9 cellular contexts compared by ENCODE assay signal in the genomic region with DNA sequence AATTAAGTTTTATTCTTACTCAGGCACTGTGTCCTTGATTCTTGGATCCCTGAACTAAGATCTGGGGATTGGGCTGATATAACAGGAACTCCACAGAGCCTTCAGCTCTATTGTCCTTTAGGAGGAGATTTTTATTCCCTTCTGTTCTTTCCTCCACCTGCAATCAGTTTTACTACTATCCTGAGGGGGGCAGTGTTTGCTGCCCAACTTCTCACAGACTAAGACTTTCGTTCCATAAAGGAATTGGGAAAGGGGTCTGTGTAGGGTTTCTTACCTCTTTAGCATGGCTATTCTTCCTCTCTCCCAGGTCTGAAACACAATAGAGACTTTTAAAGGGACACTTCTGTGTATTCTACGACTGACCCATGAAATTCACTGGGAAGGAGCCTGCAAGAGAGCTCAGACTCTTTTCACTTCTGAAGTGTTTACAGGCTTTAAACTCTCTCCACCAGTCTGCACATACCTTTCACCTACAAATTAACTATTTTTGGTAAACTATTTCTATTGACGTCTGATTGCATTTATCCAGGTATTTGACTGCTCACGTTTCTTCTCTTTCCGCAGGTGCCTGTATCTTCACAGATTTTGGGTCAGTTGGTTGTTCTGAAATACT.
A peak's percentile ranks its signal among the peaks of the same experiment; 100 is the strongest.
DNase-seq lines count a peak whose midpoint lies in the region; ATAC-seq and TF ChIP-seq lines count a peak whose summit lies in the region.
"Had no signal": no experiment of that assay in that cellular context is flagged by ENCODE, and none has a peak within 500 bp of the region (broad histone marks: within the 10 kb centered on the region; RNA-seq: fewer than 3 reads in every experiment).

No MANE protein-coding gene starts in this region.

- no peaks in the 10 kb centered on the region for H3K27me3 Mint-ChIP-seq in activated T-helper 17 cell treated with anti-CD3 and anti-CD28 coated beads, Interleukin-2, amount 50 U/mL, for 72 hours
- no peaks in the 10 kb centered on the region for H3K27me3 Mint-ChIP-seq in activated naive CD8-positive, alpha-beta T cell treated with anti-CD3 and anti-CD28 coated beads for 36 hours

- H3K27me3 ChIP-seq in esophagus squamous epithelium (no peaks in the 10 kb centered on the region), subcutaneous abdominal adipose tissue (ENCODE audit: control insufficient read depth in 5 of 5, insufficient read depth in 4 of 5, low read length in 5 of 5) (no peaks in the 10 kb centered on the region)
- H3K27me3 ChIP-seq: BLaER1 treated with 17β-estradiol and CSF1 and Interleukin-3, amounts not matched to agents 10 nM and 100 nM had no signal

- no peaks in the 10 kb centered on the region for H3K36me3 ChIP-seq in esophagus squamous epithelium
- H3K36me3 ChIP-seq in subcutaneous abdominal adipose tissue (ENCODE audit: control insufficient read depth in 5 of 5, insufficient read depth in 5 of 5, low read length in 5 of 5), result no peaks in the 10 kb centered on the region
- H3K36me3 ChIP-seq: BLaER1 treated with 17β-estradiol and CSF1 and Interleukin-3, amounts not matched to agents 10 nM and 100 nM had no signal

- H3K4me3 Mint-ChIP-seq in activated T-helper 17 cell treated with anti-CD3 and anti-CD28 coated beads, Interleukin-2, amount 50 U/mL, for 72 hours, result no peak overlapping the region
- H3K4me3 Mint-ChIP-seq in activated naive CD8-positive, alpha-beta T cell treated with anti-CD3 and anti-CD28 coated beads for 36 hours, result no peak overlapping the region

- H3K36me3 Mint-ChIP-seq in activated T-helper 17 cell treated with anti-CD3 and anti-CD28 coated beads, Interleukin-2, amount 50 U/mL, for 72 hours (ENCODE audit: low read depth), result no peaks in the 10 kb centered on the region
- H3K36me3 Mint-ChIP-seq in activated naive CD8-positive, alpha-beta T cell treated with anti-CD3 and anti-CD28 coated beads for 36 hours, result no peaks in the 10 kb centered on the region

- no peaks in the 10 kb centered on the region for H3K4me1 Mint-ChIP-seq in activated T-helper 17 cell treated with anti-CD3 and anti-CD28 coated beads, Interleukin-2, amount 50 U/mL, for 72 hours
- no peaks in the 10 kb centered on the region for H3K4me1 Mint-ChIP-seq in activated naive CD8-positive, alpha-beta T cell treated with anti-CD3 and anti-CD28 coated beads for 36 hours

- intact Hi-C loops in esophagus squamous epithelium (cut with DNase I), result no loop called here

- H3K27ac ChIP-seq in esophagus squamous epithelium (no peak overlapping the region), subcutaneous abdominal adipose tissue (ENCODE audit: low read depth, low read length) (no peak overlapping the region)
- H3K27ac ChIP-seq: BLaER1 treated with 17β-estradiol and CSF1 and Interleukin-3, amounts not matched to agents 10 nM and 100 nM had no signal

- DNase-seq in NCI-H2081 (lab: John Stamatoyannopoulos, UW), result peak; percentile 2 to 23
- no peak for DNase-seq in NCI-H2081 treated with DMSO at 0.1 percent for 48 hours (lab: John Stamatoyannopoulos, UW)
- DNase-seq in NCI-H69 (lab: John Stamatoyannopoulos, UW), result peak; percentile 68
- no peak for DNase-seq in esophagus squamous epithelium (lab: John Stamatoyannopoulos, UW)
- no peak for DNase-seq in ecto neural progenitor cell (ENCODE audit: low spot score)
- DNase-seq in activated naive CD8-positive, alpha-beta T cell treated with anti-CD3 and anti-CD28 coated beads for 36 hours, result no peak

- no peak overlapping the region for H3K9ac ChIP-seq in subcutaneous abdominal adipose tissue (ENCODE audit: low read length in 5 of 5)
- H3K9ac ChIP-seq: BLaER1 treated with 17β-estradiol and CSF1 and Interleukin-3, amounts not matched to agents 10 nM and 100 nM had no signal

- ATAC-seq in activated T-helper 17 cell treated with anti-CD3 and anti-CD28 coated beads, Interleukin-2, amount 50 U/mL, for 72 hours (replicated peaks), result no peak

- H3K27ac Mint-ChIP-seq in activated T-helper 17 cell treated with anti-CD3 and anti-CD28 coated beads, Interleukin-2, amount 50 U/mL, for 72 hours, result no peak overlapping the region
- no peak overlapping the region for H3K27ac Mint-ChIP-seq in activated naive CD8-positive, alpha-beta T cell treated with anti-CD3 and anti-CD28 coated beads for 36 hours

- WGBS in esophagus squamous epithelium, 2 donors, result 44 to 53% methylated on average over 5 of the region's 5 CpGs

- H3K4me3 ChIP-seq in esophagus squamous epithelium (no peak overlapping the region), subcutaneous abdominal adipose tissue (ENCODE audit: low read depth in 1 of 5, low read length in 5 of 5) (peak overlapping the region in 3 of 5 donors; percentile 31 to 43 (median 40))
- H3K4me3 ChIP-seq: BLaER1 treated with 17β-estradiol and CSF1 and Interleukin-3, amounts not matched to agents 10 nM and 100 nM had no signal

- H3K9me3 ChIP-seq in esophagus squamous epithelium, result no peaks in the 10 kb centered on the region
- peaks cover 0 to 4% (median 0%) of the 10 kb centered on the region in 5 donors for H3K9me3 ChIP-seq in subcutaneous abdominal adipose tissue (ENCODE audit: control insufficient read depth in 5 of 5, low read length in 5 of 5)
- H3K9me3 ChIP-seq: BLaER1 treated with 17β-estradiol and CSF1 and Interleukin-3, amounts not matched to agents 10 nM and 100 nM had no signal

- H3K4me1 ChIP-seq in esophagus squamous epithelium (peaks cover 0 to 3% (median 0%) of the 10 kb centered on the region in 3 donors), subcutaneous abdominal adipose tissue (ENCODE audit: control insufficient read depth in 5 of 5, insufficient read depth in 5 of 5, low read length in 5 of 5) (peaks cover 0 to 3% (median 2%) of the 10 kb centered on the region in 5 donors)
- H3K4me1 ChIP-seq: BLaER1 treated with 17β-estradiol and CSF1 and Interleukin-3, amounts not matched to agents 10 nM and 100 nM had no signal

- TF ChIP-seq CTCF in esophagus squamous epithelium (IDR thresholded peaks at IDR 0.05), result peak; percentile 23 to 61 (median 54)

- H3K9me3 Mint-ChIP-seq in activated T-helper 17 cell treated with anti-CD3 and anti-CD28 coated beads, Interleukin-2, amount 50 U/mL, for 72 hours, result peaks cover 6% of the 10 kb centered on the region
- H3K9me3 Mint-ChIP-seq in activated naive CD8-positive, alpha-beta T cell treated with anti-CD3 and anti-CD28 coated beads for 36 hours, result peaks cover 6% of the 10 kb centered on the region

- no peak for TF ChIP-seq POLR2A in esophagus squamous epithelium (IDR thresholded peaks at IDR 0.05)

Comparison
In these comparisons a context has a peak if more than half of its experiments do, and no peak if none do; other contexts are left out.
1. DNase-seq: peak in NCI-H2081 (2 of 2) and NCI-H69 (single experiment); none in NCI-H2081 treated with DMSO at 0.1 percent for 48 hours (single experiment), esophagus squamous epithelium (single experiment), ecto neural progenitor cell (single experiment) and activated naive CD8-positive, alpha-beta T cell treated with anti-CD3 and anti-CD28 coated beads for 36 hours (single experiment).
2. H3K4me3 ChIP-seq: peak in subcutaneous abdominal adipose tissue (3 of 5); none in esophagus squamous epithelium (0 of 4).